In genomic region chr17:8376302-8377067, GRCh38 we compare ENCODE assay signal across 8 cellular contexts.
DNase-seq lines count a peak whose midpoint lies in the region; ATAC-seq and TF ChIP-seq lines count a peak whose summit lies in the region.

TSS of gene KRABD2 (minus strand) at chr17:8376704.

- ATAC-seq in HG02571 (IDR thresholded peaks at IDR 0.05; ENCODE audit: unreplicated experiment) (peak; percentile 74), T-helper 17 cell (peak; percentile 100), right cardiac atrium (peak; percentile 97 to 98), psoas muscle (peak; percentile 97 to 99 (median 98))

- H3K27ac ChIP-seq in angular gyrus (ENCODE audit: low read depth, low read length) (peak within 1 kb of the TSS; percentile 86), right cardiac atrium (ENCODE audit: low read length) (peak within 1 kb of the TSS; percentile 98), psoas muscle (peak within 1 kb of the TSS; percentile 85), urinary bladder (ENCODE audit: low read depth) (peak within 1 kb of the TSS; percentile 79)

- H3K9me3 ChIP-seq in T-helper 17 cell (ENCODE audit: control insufficient read depth, low read length, poor library complexity, severe bottlenecking) (no peaks in the 10 kb centered on the region), right cardiac atrium (ENCODE audit: control insufficient read depth, low read length) (no peaks in the 10 kb centered on the region), psoas muscle (no peaks in the 10 kb centered on the region)

- H3K4me1 ChIP-seq in right cardiac atrium (ENCODE audit: control insufficient read depth, insufficient read depth, low read length) (peaks cover 4% of the 10 kb centered on the region), psoas muscle (peaks cover 36% of the 10 kb centered on the region), urinary bladder (ENCODE audit: insufficient read depth) (no peaks in the 10 kb centered on the region)

- H3K27me3 ChIP-seq in right cardiac atrium (ENCODE audit: control insufficient read depth, insufficient read depth) (no peaks in the 10 kb centered on the region), psoas muscle (ENCODE audit: insufficient read depth in 3 of 3, low read length in 2 of 3) (no peaks in the 10 kb centered on the region)

- H3K36me3 ChIP-seq in psoas muscle (ENCODE audit: insufficient read depth in 1 of 2, low read depth in 1 of 2) (peaks cover 12 to 46% of the 10 kb centered on the region in 2 donors), urinary bladder (ENCODE audit: insufficient read depth) (no peaks in the 10 kb centered on the region)

- peak within 1 kb of the TSS; percentile 87 for H3K4me3 Mint-ChIP-seq in T-helper 17 cell

- peaks cover 4% of the 10 kb centered on the region for H3K36me3 Mint-ChIP-seq in T-helper 17 cell (ENCODE audit: low read depth)

- peak within 1 kb of the TSS; percentile 75 for H3K4me3 ChIP-seq in GM08714 (ENCODE audit: low read length)
- H3K4me3 ChIP-seq in right cardiac atrium (ENCODE audit: low read length): peak within 1 kb of the TSS; percentile 52
- peak within 1 kb of the TSS; percentile 87 for H3K4me3 ChIP-seq in psoas muscle
- H3K4me3 ChIP-seq in urinary bladder (ENCODE audit: low read depth, low read length): peak within 1 kb of the TSS; percentile 66

- TF ChIP-seq CTCF in psoas muscle (IDR thresholded peaks at IDR 0.05): peak; percentile 47

- DNase-seq in NCI-H1417 treated with DMSO at 0.1 percent for 48 hours (lab: John Stamatoyannopoulos, UW): peak; percentile 7
- peak; percentile 84 to 90 (median 89) for DNase-seq in T-helper 17 cell
- peak; percentile 92 to 97 (median 95) for DNase-seq in right cardiac atrium
- DNase-seq in psoas muscle: peak; percentile 91 to 96

- intact Hi-C loops in right cardiac atrium (cut with DNase I): no loop called here
- intact Hi-C loops in psoas muscle (cut with DNase I): no loop called here

- H3K27ac Mint-ChIP-seq in T-helper 17 cell: peak within 1 kb of the TSS; percentile 80

- peaks cover 28% of the 10 kb centered on the region for H3K4me1 Mint-ChIP-seq in T-helper 17 cell

- no peaks in the 10 kb centered on the region for H3K27me3 Mint-ChIP-seq in T-helper 17 cell

- WGBS in right cardiac atrium: 1% methylated on average over 41 of the region's 41 CpGs
- WGBS in psoas muscle, 3 donors: 0 to 1% (median 1%) methylated on average over 40 to 41 of the region's 41 CpGs
- 1% methylated on average over 41 of the region's 41 CpGs for WGBS in urinary bladder

Comparison
In these comparisons a context has a peak if more than half of its experiments do, and no peak if none do; other contexts are left out.
1. Peak in every context shown above with its lines: DNase-seq, ATAC-seq, H3K4me3 ChIP-seq and H3K27ac ChIP-seq.
2. DNase-seq: peak in every context shown above with its lines; median percentile 95 in right cardiac atrium; 94 in psoas muscle; 89 in T-helper 17 cell; 7 in NCI-H1417 treated with DMSO at 0.1 percent for 48 hours.